Comparison of ENCODE assay signal across 10 cellular contexts in the genomic region with DNA sequence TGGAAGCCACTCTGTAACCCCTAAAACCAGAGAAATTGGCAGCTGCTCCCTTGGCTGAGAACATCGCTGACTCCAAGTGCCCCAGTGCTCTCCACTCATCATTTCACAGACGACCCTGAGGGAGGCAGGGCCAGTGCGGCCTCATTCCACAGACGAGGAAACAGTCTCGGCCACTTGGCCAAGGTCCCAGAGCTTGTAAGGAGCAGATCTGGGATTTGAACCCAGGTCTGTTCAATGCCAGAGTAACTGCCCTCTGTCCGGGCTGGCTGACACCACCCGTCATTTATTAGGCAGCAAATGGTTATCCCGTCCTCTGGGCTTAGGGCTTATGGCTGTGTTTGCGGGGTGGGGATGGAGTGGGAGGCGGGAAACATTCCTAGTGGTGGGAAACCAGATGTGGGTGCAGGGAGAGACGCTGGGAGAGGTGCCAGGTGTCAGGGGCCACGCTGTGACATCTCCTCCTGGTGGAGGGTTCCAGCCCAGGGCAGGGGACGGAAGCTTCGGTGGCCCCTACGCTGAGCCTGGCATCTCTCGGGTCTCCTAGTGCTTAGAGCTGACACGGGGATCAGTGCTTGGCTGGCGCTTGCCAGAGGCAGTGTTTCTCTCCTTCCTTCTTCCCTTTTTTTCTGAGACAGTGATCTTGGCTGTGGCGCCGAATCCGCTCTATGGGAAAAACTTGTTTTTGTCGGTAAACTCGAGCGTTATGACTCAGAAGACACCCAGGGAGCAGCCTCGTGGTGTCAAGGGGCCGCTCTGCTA. TPM values are rescaled to one million over a fixed set of nuclear protein-coding genes. Genes with fewer than 3 reads are reported as not detected.
A peak's percentile ranks its signal among the peaks of the same experiment; 100 is the strongest.
DNase-seq lines count a peak whose midpoint lies in the region; ATAC-seq and TF ChIP-seq lines count a peak whose summit lies in the region.
"Had no signal": no experiment of that assay in that cellular context is flagged by ENCODE, and none has a peak within 500 bp of the region (broad histone marks: within the 10 kb centered on the region; RNA-seq: fewer than 3 reads in every experiment).

No MANE protein-coding gene starts in this region.

- no peaks in the 10 kb centered on the region for H3K36me3 ChIP-seq in HEK293 (ENCODE audit: control insufficient read depth in 2 of 2, insufficient read depth in 1 of 2, low read length in 2 of 2)
- H3K36me3 ChIP-seq in kidney epithelial cell (ENCODE audit: control insufficient read depth, insufficient read depth, low read length), result no peaks in the 10 kb centered on the region
- H3K36me3 ChIP-seq in SJCRH30, result no peaks in the 10 kb centered on the region

- CTCF ChIA-PET in HEK293 (lab: Yijun Ruan, JAX), result interaction anchor here (0.5 to 0.7 kb wide), 3 partner anchors 27 to 587 kb away, joined by 3 to 5 read pairs (median 5); no protein-coding TSS in a partner anchor

- H3K27ac ChIP-seq in HEK293 (ENCODE audit: extremely low read depth, low read depth, low read length), result no peak overlapping the region
- H3K27ac ChIP-seq in caudate nucleus (ENCODE audit: low read depth, low read length), result peak overlapping the region; percentile 81
- H3K27ac ChIP-seq in SJCRH30, result no peak overlapping the region

- no peak for TF ChIP-seq CTCF in HEK293 (tag by site-specific recombination; IDR thresholded peaks at IDR 0.05)
- no peak for TF ChIP-seq CTCF in kidney epithelial cell (IDR thresholded peaks at IDR 0.05; ENCODE audit: insufficient read depth, low read length, poor library complexity, severe bottlenecking)

- H3K9me3 ChIP-seq in HEK293 (ENCODE audit: control insufficient read depth, insufficient read depth, low read depth, low read length) (no peaks in the 10 kb centered on the region), SJCRH30 (replicated peaks) (no peaks in the 10 kb centered on the region)

- H3K4me3 ChIP-seq in HEK293 (ENCODE audit: low read depth, low read length), result no peak overlapping the region
- H3K4me3 ChIP-seq in kidney epithelial cell (ENCODE audit: low read depth, low read length), result no peak overlapping the region
- H3K4me3 ChIP-seq in SJCRH30, result no peak overlapping the region

- H3K27me3 ChIP-seq in kidney epithelial cell (ENCODE audit: control insufficient read depth, insufficient read depth, low read length) (no peaks in the 10 kb centered on the region), SJCRH30 (no peaks in the 10 kb centered on the region)

- H3K4me1 ChIP-seq in HEK293 (ENCODE audit: control insufficient read depth, insufficient read depth, low read length) (no peaks in the 10 kb centered on the region), SJCRH30 (no peaks in the 10 kb centered on the region)

- POLR2A ChIA-PET in HEK293 (lab: Yijun Ruan, JAX), result interaction anchor here (1.5 kb wide), 1 partner anchor 20 kb away, joined by 7 read pairs; a partner anchor contains a TSS

- no peak for ATAC-seq in HG03521 (IDR thresholded peaks at IDR 0.05; ENCODE audit: unreplicated experiment)
- ATAC-seq in GM21529 (IDR thresholded peaks at IDR 0.05; ENCODE audit: unreplicated experiment), result no peak
- ATAC-seq: T-cell had no signal

- DNase-seq in caudate nucleus (lab: John Stamatoyannopoulos, UW) (peak in 31 of 61 donors; percentile 4 to 66 (median 36)), kidney epithelial cell (ENCODE audit: low read depth) (peak; percentile 56), smooth muscle cell of the brain vasculature (ENCODE audit: low read depth, low spot score) (peak; percentile 88), SJCRH30 (no peak), GOT3 (lab: John Stamatoyannopoulos, UW) (no peak)
- DNase-seq: NCI-H1048, T-cell had no signal

TF ChIP-seq in HEK293, 187 proteins besides CTCF, POLR2A, EP300 and RAD21:
- TF ChIP-seq ZNF202 (tag by site-specific recombination; IDR thresholded peaks at IDR 0.05; ENCODE audit: borderline replicate concordance) (no peak), ZNF561 (tag by site-specific recombination; IDR thresholded peaks at IDR 0.05; ENCODE audit: borderline replicate concordance) (no peak), ZFHX2 (tag by site-specific recombination; conservative IDR thresholded peaks at IDR 0.05) (0 out of 2 replicates have a peak, but pooled peaks have one; percentile 12), ZNF121 (tag by site-specific recombination; IDR thresholded peaks at IDR 0.05) (no peak), ZNF658 (tag by site-specific recombination; IDR thresholded peaks at IDR 0.05) (no peak), ZNF776 (tag by site-specific recombination; IDR thresholded peaks at IDR 0.05; ENCODE audit: borderline replicate concordance) (no peak)
- TF ChIP-seq, protein P1, sequence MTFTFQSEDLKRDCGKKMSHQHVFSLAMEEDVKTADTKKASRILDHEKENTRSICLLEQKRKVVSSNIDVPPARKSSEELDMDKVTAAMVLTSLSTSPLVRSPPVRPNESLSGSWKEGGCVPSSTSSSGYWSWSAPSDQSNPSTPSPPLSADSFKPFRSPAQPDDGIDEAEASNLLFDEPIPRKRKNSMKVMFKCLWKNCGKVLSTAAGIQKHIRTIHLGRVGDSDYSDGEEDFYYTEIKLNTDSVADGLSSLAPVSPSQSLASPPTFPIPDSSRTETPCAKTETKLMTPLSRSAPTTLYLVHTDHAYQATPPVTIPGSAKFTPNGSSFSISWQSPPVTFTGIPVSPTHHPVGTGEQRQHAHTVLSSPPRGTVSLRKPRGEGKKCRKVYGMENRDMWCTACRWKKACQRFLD (tag by site-specific recombination; IDR thresholded peaks at IDR 0.05), result no peak
- TF ChIP-seq, protein P2, sequence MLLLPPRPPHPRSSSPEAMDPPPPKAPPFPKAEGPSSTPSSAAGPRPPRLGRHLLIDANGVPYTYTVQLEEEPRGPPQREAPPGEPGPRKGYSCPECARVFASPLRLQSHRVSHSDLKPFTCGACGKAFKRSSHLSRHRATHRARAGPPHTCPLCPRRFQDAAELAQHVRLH (tag by site-specific recombination; IDR thresholded peaks at IDR 0.05), result no peak

RNA-seq across cellular contexts. Expression of a gene that starts 20.1 kb away (rescaled TPM):
- 51.8 and 60.4 TPM in 2 replicates for total RNA-seq in kidney epithelial cell
- 2.8 and 3.1 TPM in 2 replicates for total RNA-seq in SJCRH30 (2014; rRNA removed; shearing (Covaris generic))

Comparison
In these comparisons a context has a peak if more than half of its experiments do, and no peak if none do; other contexts are left out.
1. DNase-seq: peak in caudate nucleus (31 of 61), kidney epithelial cell (single experiment) and smooth muscle cell of the brain vasculature (single experiment); none in SJCRH30 (0 of 2) and GOT3 (single experiment).
2. RNA of a gene that starts 20.1 kb away (total RNA-seq): 51.8 to 60.4 TPM in kidney epithelial cell; 2.8 to 3.1 TPM in SJCRH30; every median in the first group is over 10 times any median in the second.